In the genomic region with DNA sequence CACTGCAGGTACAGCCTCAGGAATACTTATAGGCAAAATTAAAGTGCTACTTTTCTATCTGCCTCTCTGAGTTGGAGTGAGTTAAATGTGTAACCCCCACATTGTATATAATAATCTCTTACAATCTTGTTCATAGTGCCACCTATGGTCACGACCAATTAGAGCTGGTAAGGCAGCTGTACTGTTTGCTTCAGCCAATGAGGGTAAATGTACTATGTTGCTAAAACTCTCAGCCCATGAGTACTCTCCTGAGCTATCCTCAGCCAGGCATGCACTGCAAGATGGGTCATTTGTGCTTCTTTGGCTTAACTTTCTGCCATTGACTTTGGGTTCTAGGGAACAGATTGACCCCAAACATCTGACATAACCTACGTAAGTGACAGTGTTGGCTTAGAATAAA, we compare ENCODE assay signal across 8 cellular contexts. TPM values are rescaled to one million over a fixed set of nuclear protein-coding genes. Genes with fewer than 3 reads are reported as not detected.
DNase-seq lines count a peak whose midpoint lies in the region; ATAC-seq and TF ChIP-seq lines count a peak whose summit lies in the region.

No MANE protein-coding gene starts in this region.

- no peaks in the 10 kb centered on the region for H3K79me2 ChIP-seq in KMS-11 (ENCODE audit: insufficient read depth, low read depth)

- no peak overlapping the region for H3K23ac ChIP-seq in mesenchymal stem cell (ENCODE audit: low read length in 2 of 2)

- TF ChIP-seq POLR2A in breast epithelium (IDR thresholded peaks at IDR 0.05): no peak

- H2BK5ac ChIP-seq in mesenchymal stem cell (ENCODE audit: low read depth, low read length, poor library complexity, severe bottlenecking): no peak overlapping the region

- H2BK12ac ChIP-seq in mesenchymal stem cell (ENCODE audit: low read length in 2 of 2): no peak overlapping the region

- no peak for ATAC-seq in HG03159 (IDR thresholded peaks at IDR 0.05; ENCODE audit: unreplicated experiment)

- H3K27ac ChIP-seq in breast epithelium: peak overlapping the region in 1 of 2 donors; percentile 40
- H3K27ac ChIP-seq in KMS-11: no peak overlapping the region
- H3K27ac ChIP-seq in VCaP: peak overlapping the region; percentile 1; the same call in 1 of the 2 replicates
- H3K27ac ChIP-seq in mesenchymal stem cell (ENCODE audit: low read length, poor library complexity, severe bottlenecking): no peak overlapping the region
- H3K27ac ChIP-seq in colonic mucosa: no peak overlapping the region

- POLR2A ChIA-PET in MCF 10A (lab: Yijun Ruan, JAX): interaction anchor here (0.7 to 7.8 kb wide), 3 partner anchors 15 to 430 kb away, joined by 4 to 69 read pairs (median 4); a partner anchor contains a TSS

- peaks cover 10% of the 10 kb centered on the region for H3K4me1 Mint-ChIP-seq in MCF 10A (ENCODE audit: insufficient read depth, unreplicated experiment)

- CTCF ChIA-PET in MCF 10A (lab: Yijun Ruan, JAX): interaction anchor here (0.6 to 0.9 kb wide), 3 partner anchors 14 to 190 kb away, joined by 3 to 5 read pairs (median 3); no protein-coding TSS in a partner anchor

- H4K20me1 ChIP-seq in KMS-11 (ENCODE audit: insufficient read depth): no peaks in the 10 kb centered on the region

- no peak overlapping the region for H3K18ac ChIP-seq in mesenchymal stem cell (ENCODE audit: low read depth in 1 of 2, low read length in 2 of 2)

- H3K14ac ChIP-seq in mesenchymal stem cell (ENCODE audit: low read length in 2 of 2): no peak overlapping the region

- no peak overlapping the region for H2BK15ac ChIP-seq in mesenchymal stem cell (ENCODE audit: low read depth, poor library complexity, severe bottlenecking)

- H3K36me3 Mint-ChIP-seq in MCF 10A (ENCODE audit: insufficient read depth, unreplicated experiment): no peaks in the 10 kb centered on the region

- no TSS peak for BruUV-seq in MCF 10A (replicated peaks; lab: Mats Ljungman, UMichigan)

- H2BK120ac ChIP-seq in mesenchymal stem cell (ENCODE audit: low read depth, low read length): no peak overlapping the region

- no peak overlapping the region for H4K91ac ChIP-seq in mesenchymal stem cell (ENCODE audit: low read length)

- H3K79me1 ChIP-seq in mesenchymal stem cell (replicated peaks; ENCODE audit: low read length, poor library complexity, severe bottlenecking): no peaks in the 10 kb centered on the region

- H3K4me3 Mint-ChIP-seq in MCF 10A (ENCODE audit: unreplicated experiment): no peak overlapping the region

- no peaks in the 10 kb centered on the region for H3K9me3 Mint-ChIP-seq in MCF 10A (ENCODE audit: unreplicated experiment)

- H3K27me3 ChIP-seq in breast epithelium (no peaks in the 10 kb centered on the region), KMS-11 (ENCODE audit: insufficient read depth, low read depth) (no peaks in the 10 kb centered on the region), mesenchymal stem cell (ENCODE audit: control insufficient read depth in 1 of 2, insufficient read depth in 1 of 2, low read length in 2 of 2) (no peaks in the 10 kb centered on the region), colonic mucosa (no peaks in the 10 kb centered on the region)

- TF ChIP-seq CTCF in MCF 10A (IDR thresholded peaks at IDR 0.05; ENCODE audit: unreplicated experiment) (no peak), breast epithelium (IDR thresholded peaks at IDR 0.05) (no peak), KMS-11 (conservative IDR thresholded peaks at IDR 0.05; ENCODE audit: low read depth, low read length) (no peak), VCaP (conservative IDR thresholded peaks at IDR 0.05) (no peak), colonic mucosa (IDR thresholded peaks at IDR 0.05) (no peak)

- no peak overlapping the region for H3K4ac ChIP-seq in mesenchymal stem cell (ENCODE audit: low read depth in 1 of 2, low read length in 2 of 2)

- H3K4me2 ChIP-seq in KMS-11 (no peak overlapping the region), mesenchymal stem cell (ENCODE audit: low read length, poor library complexity, severe bottlenecking) (no peak overlapping the region)

- H3K9ac ChIP-seq in KMS-11: no peak overlapping the region
- no peak overlapping the region for H3K9ac ChIP-seq in mesenchymal stem cell (ENCODE audit: low read length)
- no peak overlapping the region for H3K9ac ChIP-seq in colonic mucosa (ENCODE audit: low read depth in 2 of 2, low read length in 2 of 2)

- H2AK5ac ChIP-seq in mesenchymal stem cell (ENCODE audit: low read length, severe bottlenecking): no peak overlapping the region

- H3K9me3 ChIP-seq in breast epithelium: no peaks in the 10 kb centered on the region
- no peaks in the 10 kb centered on the region for H3K9me3 ChIP-seq in mesenchymal stem cell (ENCODE audit: control insufficient read depth, low read length)
- no peaks in the 10 kb centered on the region for H3K9me3 ChIP-seq in colonic mucosa

- no peaks in the 10 kb centered on the region for H3K4me1 ChIP-seq in breast epithelium
- H3K4me1 ChIP-seq in KMS-11 (ENCODE audit: low read depth, poor library complexity, severe bottlenecking): no peaks in the 10 kb centered on the region
- H3K4me1 ChIP-seq in mesenchymal stem cell (ENCODE audit: control insufficient read depth, insufficient read depth, low read depth, low read length): no peaks in the 10 kb centered on the region
- no peaks in the 10 kb centered on the region for H3K4me1 ChIP-seq in colonic mucosa

- intact Hi-C loops in MCF 10A (cut with micrococcal nuclease) (no loop called here), breast epithelium (cut with DNase I; ENCODE audit: low total_unique reads) (loop anchor here (10.0 kb wide), 1 partner anchor 1808 kb away; no protein-coding TSS in a partner anchor), colonic mucosa (cut with DNase I) (no loop called here)

- no peaks in the 10 kb centered on the region for H3K27me3 Mint-ChIP-seq in MCF 10A (ENCODE audit: insufficient read depth, unreplicated experiment)

- H3K36me3 ChIP-seq in breast epithelium (no peaks in the 10 kb centered on the region), KMS-11 (ENCODE audit: insufficient read depth) (no peaks in the 10 kb centered on the region), mesenchymal stem cell (ENCODE audit: control insufficient read depth in 1 of 2, insufficient read depth in 2 of 2, low read depth in 1 of 2, low read length in 2 of 2) (no peaks in the 10 kb centered on the region), colonic mucosa (no peaks in the 10 kb centered on the region)

- H3K27ac Mint-ChIP-seq in MCF 10A (ENCODE audit: low read depth, unreplicated experiment): no peak overlapping the region

- 31% methylated on average over 1 of the region's 2 CpGs for WGBS in mesenchymal stem cell

- peak overlapping the region; percentile 30 for H2AFZ ChIP-seq in KMS-11 (ENCODE audit: low read depth)
- H2AFZ ChIP-seq in mesenchymal stem cell (ENCODE audit: low read depth, low read length): no peak overlapping the region

- H3K4me3 ChIP-seq in breast epithelium (no peak overlapping the region), KMS-11 (IDR thresholded peaks at IDR 0.05; ENCODE audit: insufficient read depth, low read depth, low read length) (no peak overlapping the region), mesenchymal stem cell (ENCODE audit: insufficient read depth in 1 of 2, low read depth in 1 of 2, low read length in 2 of 2) (no peak overlapping the region), colonic mucosa (no peak overlapping the region)

- no peak overlapping the region for H4K8ac ChIP-seq in mesenchymal stem cell (ENCODE audit: low read length)

- DNase-seq in MCF 10A (ENCODE audit: unreplicated experiment): peak; percentile 64
- no peak for DNase-seq in breast epithelium (ENCODE audit: low spot score in 2 of 2)
- DNase-seq in H4 (ENCODE audit: low spot score): peak; percentile 17
- peak; percentile 62 for DNase-seq in mesenchymal stem cell
- DNase-seq in colonic mucosa: no peak

RNA-seq across cellular contexts. Expression of a gene that starts 15.0 kb away (rescaled TPM):
- total RNA-seq in MCF 10A (2022) (353 and 383 TPM in 2 replicates), breast epithelium (10 to 100 TPM; 69.4 to 73.3 (median 71.8) TPM), colonic mucosa (100 to 1,000 TPM in 1 of 2 donors, 10 to 100 TPM in 1; 94.8 to 107 TPM)
- 41.9 and 110 TPM in 2 replicates for total RNA-seq in H4 (2014; rRNA removed; shearing (Covaris generic))
- polyA plus RNA-seq in mesenchymal stem cell (2013, experiment 1 of 2): 95.3 TPM
- 102 TPM for polyA plus RNA-seq in mesenchymal stem cell (2013, experiment 2 of 2)

RNA-seq across cellular contexts. Expression of a gene that starts 47.0 kb away (rescaled TPM):
- total RNA-seq in MCF 10A (2022): 7.3 and 7.6 TPM in 2 replicates
- total RNA-seq in breast epithelium: 10 to 100 TPM in 2 of 3 donors, 1 to 10 TPM in 1; 5.8 to 12.1 (median 10.5) TPM
- total RNA-seq in H4 (2014; rRNA removed; shearing (Covaris generic)): 0.72 and 3.6 TPM in 2 replicates
- 6.3 TPM for polyA plus RNA-seq in mesenchymal stem cell (2013, experiment 1 of 2)
- 6.9 TPM for polyA plus RNA-seq in mesenchymal stem cell (2013, experiment 2 of 2)
- 1 to 10 TPM; 6.8 to 7.1 TPM for total RNA-seq in colonic mucosa

Comparison
In these comparisons a context has a peak if more than half of its experiments do, and no peak if none do; other contexts are left out.
1. DNase-seq: peak in MCF 10A (single experiment), H4 (single experiment) and mesenchymal stem cell (single experiment); none in breast epithelium (0 of 2) and colonic mucosa (single experiment).